In the genomic region with DNA sequence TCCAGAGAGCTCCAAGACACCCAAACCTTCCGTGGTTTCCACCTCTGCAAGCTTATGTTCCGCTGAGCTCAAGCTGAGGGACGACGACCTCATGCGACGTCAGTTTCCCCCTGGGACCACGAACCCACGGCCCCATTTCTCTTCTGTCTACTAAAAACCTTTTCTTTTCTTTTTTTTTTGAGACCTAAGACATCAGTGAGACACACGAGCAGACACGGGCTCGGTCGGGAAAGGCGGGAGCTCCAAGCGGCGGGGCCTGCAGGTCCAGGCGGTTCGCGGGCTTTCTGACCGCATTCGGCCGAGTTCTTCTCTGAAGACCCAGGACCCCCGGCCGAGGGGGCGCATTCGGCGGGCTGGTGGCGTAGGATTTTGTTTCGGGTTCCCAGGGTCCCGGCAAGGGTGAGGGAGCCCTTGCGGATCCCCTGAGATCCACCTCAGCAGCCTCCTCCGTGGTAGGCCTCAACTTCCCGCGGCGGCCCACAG, we compare ENCODE assay signal across 1 cellular context.
A peak's percentile ranks its signal among the peaks of the same experiment; 100 is the strongest.
TF ChIP-seq lines count a peak whose summit lies in the region.

No MANE protein-coding gene starts in this region.

TF ChIP-seq in K562, 482 proteins besides CTCF, POLR2A, EP300 and RAD21 (continued from another document and continues in another):
- TF ChIP-seq, protein P1, sequence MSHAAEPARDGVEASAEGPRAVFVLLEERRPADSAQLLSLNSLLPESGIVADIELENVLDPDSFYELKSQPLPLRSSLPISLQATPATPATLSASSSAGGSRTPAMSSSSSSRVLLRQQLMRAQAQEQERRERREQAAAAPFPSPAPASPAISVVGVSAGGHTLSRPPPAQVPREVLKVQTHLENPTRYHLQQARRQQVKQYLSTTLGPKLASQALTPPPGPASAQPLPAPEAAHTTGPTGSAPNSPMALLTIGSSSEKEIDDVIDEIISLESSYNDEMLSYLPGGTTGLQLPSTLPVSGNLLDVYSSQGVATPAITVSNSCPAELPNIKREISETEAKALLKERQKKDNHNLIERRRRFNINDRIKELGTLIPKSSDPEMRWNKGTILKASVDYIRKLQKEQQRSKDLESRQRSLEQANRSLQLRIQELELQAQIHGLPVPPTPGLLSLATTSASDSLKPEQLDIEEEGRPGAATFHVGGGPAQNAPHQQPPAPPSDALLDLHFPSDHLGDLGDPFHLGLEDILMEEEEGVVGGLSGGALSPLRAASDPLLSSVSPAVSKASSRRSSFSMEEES (CRISPR knock-in tag; IDR thresholded peaks at IDR 0.05), result no peak
- TF ChIP-seq GTF2A2 (tag; IDR thresholded peaks at IDR 0.05), result no peak
- no peak for TF ChIP-seq ZNF347 (CRISPR knock-in tag; IDR thresholded peaks at IDR 0.05; ENCODE audit: low read depth)
- no peak for TF ChIP-seq SMC3 (conservative IDR thresholded peaks at IDR 0.05; ENCODE audit: insufficient read depth, low read depth, low read length)
- no peak for TF ChIP-seq ZNF24 (IDR thresholded peaks at IDR 0.05)
- TF ChIP-seq, protein P2, sequence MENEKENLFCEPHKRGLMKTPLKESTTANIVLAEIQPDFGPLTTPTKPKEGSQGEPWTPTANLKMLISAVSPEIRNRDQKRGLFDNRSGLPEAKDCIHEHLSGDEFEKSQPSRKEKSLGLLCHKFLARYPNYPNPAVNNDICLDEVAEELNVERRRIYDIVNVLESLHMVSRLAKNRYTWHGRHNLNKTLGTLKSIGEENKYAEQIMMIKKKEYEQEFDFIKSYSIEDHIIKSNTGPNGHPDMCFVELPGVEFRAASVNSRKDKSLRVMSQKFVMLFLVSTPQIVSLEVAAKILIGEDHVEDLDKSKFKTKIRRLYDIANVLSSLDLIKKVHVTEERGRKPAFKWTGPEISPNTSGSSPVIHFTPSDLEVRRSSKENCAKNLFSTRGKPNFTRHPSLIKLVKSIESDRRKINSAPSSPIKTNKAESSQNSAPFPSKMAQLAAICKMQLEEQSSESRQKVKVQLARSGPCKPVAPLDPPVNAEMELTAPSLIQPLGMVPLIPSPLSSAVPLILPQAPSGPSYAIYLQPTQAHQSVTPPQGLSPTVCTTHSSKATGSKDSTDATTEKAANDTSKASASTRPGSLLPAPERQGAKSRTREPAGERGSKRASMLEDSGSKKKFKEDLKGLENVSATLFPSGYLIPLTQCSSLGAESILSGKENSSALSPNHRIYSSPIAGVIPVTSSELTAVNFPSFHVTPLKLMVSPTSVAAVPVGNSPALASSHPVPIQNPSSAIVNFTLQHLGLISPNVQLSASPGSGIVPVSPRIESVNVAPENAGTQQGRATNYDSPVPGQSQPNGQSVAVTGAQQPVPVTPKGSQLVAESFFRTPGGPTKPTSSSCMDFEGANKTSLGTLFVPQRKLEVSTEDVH (IDR thresholded peaks at IDR 0.05; ENCODE audit: low read depth, partially characterized antibody), result no peak
- no peak for TF ChIP-seq ZNF274 (IDR thresholded peaks at IDR 0.05; ENCODE audit: borderline replicate concordance, low read depth, low read length)
- TF ChIP-seq NCOR1 (IDR thresholded peaks at IDR 0.05), result no peak
- TF ChIP-seq, protein P3, sequence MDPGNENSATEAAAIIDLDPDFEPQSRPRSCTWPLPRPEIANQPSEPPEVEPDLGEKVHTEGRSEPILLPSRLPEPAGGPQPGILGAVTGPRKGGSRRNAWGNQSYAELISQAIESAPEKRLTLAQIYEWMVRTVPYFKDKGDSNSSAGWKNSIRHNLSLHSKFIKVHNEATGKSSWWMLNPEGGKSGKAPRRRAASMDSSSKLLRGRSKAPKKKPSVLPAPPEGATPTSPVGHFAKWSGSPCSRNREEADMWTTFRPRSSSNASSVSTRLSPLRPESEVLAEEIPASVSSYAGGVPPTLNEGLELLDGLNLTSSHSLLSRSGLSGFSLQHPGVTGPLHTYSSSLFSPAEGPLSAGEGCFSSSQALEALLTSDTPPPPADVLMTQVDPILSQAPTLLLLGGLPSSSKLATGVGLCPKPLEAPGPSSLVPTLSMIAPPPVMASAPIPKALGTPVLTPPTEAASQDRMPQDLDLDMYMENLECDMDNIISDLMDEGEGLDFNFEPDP (CRISPR knock-in tag; IDR thresholded peaks at IDR 0.05), result no peak
- no peak for TF ChIP-seq TSC22D4 (tag; IDR thresholded peaks at IDR 0.05)
- TF ChIP-seq ZNF830 (CRISPR knock-in tag; IDR thresholded peaks at IDR 0.05), result no peak
- TF ChIP-seq, protein P4, sequence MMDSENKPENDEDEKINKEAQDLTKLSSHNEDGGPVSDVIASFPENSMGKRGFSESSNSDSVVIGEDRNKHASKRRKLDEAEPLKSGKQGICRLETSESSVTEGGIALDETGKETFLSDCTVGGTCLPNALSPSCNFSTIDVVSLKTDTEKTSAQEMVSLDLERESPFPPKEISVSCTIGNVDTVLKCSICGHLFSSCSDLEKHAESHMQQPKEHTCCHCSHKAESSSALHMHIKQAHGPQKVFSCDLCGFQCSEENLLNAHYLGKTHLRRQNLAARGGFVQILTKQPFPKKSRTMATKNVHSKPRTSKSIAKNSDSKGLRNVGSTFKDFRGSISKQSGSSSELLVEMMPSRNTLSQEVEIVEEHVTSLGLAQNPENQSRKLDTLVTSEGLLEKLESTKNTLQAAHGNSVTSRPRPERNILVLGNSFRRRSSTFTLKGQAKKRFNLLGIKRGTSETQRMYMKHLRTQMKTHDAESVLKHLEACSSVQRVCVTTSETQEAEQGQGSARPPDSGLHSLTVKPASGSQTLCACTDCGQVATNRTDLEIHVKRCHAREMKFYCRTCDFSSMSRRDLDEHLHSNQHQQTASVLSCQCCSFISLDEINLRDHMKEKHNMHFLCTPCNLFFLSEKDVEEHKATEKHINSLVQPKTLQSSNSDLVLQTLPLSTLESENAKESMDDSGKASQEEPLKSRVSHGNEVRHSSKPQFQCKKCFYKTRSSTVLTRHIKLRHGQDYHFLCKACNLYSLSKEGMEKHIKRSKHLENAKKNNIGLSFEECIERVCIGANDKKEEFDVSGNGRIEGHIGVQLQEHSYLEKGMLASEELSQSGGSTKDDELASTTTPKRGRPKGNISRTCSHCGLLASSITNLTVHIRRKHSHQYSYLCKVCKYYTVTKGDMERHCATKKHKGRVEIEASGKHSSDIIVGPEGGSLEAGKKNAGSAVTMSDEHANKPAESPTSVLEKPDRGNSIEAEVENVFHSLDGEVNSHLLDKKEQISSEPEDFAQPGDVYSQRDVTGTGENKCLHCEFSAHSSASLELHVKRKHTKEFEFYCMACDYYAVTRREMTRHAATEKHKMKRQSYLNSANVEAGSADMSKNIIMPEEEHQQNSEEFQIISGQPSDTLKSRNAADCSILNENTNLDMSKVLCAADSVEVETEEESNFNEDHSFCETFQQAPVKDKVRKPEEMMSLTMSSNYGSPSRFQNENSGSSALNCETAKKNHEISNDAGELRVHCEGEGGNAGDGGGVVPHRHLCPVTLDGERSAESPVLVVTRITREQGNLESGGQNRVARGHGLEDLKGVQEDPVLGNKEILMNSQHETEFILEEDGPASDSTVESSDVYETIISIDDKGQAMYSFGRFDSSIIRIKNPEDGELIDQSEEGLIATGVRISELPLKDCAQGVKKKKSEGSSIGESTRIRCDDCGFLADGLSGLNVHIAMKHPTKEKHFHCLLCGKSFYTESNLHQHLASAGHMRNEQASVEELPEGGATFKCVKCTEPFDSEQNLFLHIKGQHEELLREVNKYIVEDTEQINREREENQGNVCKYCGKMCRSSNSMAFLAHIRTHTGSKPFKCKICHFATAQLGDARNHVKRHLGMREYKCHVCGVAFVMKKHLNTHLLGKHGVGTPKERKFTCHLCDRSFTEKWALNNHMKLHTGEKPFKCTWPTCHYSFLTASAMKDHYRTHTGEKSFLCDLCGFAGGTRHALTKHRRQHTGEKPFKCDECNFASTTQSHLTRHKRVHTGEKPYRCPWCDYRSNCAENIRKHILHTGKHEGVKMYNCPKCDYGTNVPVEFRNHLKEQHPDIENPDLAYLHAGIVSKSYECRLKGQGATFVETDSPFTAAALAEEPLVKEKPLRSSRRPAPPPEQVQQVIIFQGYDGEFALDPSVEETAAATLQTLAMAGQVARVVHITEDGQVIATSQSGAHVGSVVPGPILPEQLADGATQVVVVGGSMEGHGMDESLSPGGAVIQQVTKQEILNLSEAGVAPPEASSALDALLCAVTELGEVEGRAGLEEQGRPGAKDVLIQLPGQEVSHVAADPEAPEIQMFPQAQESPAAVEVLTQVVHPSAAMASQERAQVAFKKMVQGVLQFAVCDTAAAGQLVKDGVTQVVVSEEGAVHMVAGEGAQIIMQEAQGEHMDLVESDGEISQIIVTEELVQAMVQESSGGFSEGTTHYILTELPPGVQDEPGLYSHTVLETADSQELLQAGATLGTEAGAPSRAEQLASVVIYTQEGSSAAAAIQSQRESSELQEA (IDR thresholded peaks at IDR 0.05; ENCODE audit: low read depth), result no peak; the same call in 1 of the 2 replicates
- TF ChIP-seq DDX20 (tag; IDR thresholded peaks at IDR 0.05; ENCODE audit: low read depth), result no peak
- TF ChIP-seq ZNF12 (CRISPR knock-in tag; IDR thresholded peaks at IDR 0.05), result no peak
- TF ChIP-seq TCF3 (CRISPR knock-in tag; IDR thresholded peaks at IDR 0.05), result no peak
- TF ChIP-seq, protein P5, sequence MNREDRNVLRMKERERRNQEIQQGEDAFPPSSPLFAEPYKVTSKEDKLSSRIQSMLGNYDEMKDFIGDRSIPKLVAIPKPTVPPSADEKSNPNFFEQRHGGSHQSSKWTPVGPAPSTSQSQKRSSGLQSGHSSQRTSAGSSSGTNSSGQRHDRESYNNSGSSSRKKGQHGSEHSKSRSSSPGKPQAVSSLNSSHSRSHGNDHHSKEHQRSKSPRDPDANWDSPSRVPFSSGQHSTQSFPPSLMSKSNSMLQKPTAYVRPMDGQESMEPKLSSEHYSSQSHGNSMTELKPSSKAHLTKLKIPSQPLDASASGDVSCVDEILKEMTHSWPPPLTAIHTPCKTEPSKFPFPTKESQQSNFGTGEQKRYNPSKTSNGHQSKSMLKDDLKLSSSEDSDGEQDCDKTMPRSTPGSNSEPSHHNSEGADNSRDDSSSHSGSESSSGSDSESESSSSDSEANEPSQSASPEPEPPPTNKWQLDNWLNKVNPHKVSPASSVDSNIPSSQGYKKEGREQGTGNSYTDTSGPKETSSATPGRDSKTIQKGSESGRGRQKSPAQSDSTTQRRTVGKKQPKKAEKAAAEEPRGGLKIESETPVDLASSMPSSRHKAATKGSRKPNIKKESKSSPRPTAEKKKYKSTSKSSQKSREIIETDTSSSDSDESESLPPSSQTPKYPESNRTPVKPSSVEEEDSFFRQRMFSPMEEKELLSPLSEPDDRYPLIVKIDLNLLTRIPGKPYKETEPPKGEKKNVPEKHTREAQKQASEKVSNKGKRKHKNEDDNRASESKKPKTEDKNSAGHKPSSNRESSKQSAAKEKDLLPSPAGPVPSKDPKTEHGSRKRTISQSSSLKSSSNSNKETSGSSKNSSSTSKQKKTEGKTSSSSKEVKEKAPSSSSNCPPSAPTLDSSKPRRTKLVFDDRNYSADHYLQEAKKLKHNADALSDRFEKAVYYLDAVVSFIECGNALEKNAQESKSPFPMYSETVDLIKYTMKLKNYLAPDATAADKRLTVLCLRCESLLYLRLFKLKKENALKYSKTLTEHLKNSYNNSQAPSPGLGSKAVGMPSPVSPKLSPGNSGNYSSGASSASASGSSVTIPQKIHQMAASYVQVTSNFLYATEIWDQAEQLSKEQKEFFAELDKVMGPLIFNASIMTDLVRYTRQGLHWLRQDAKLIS (CRISPR knock-in tag; IDR thresholded peaks at IDR 0.05), result no peak
- no peak for TF ChIP-seq TBL1XR1 (IDR thresholded peaks at IDR 0.05; ENCODE audit: low read length in 2 of 2)
- TF ChIP-seq MAZ (CRISPR knock-in tag; conservative IDR thresholded peaks at IDR 0.05 in 1 of 2, IDR thresholded peaks at IDR 0.05 in 1 of 2), result no peak
- no peak for TF ChIP-seq KLF13 (tag; IDR thresholded peaks at IDR 0.05; ENCODE audit: borderline replicate concordance, low read depth)
- TF ChIP-seq ZNF282 (CRISPR knock-in tag; IDR thresholded peaks at IDR 0.05), result 0 out of 2 replicates have a peak, but pooled peaks have one; percentile 71
- TF ChIP-seq PURB (CRISPR knock-in tag; IDR thresholded peaks at IDR 0.05; ENCODE audit: low read depth), result no peak
- TF ChIP-seq SRSF7 (optimal IDR thresholded peaks at IDR 0.05; ENCODE audit: low read depth, low read length), result no peak
- no peak for TF ChIP-seq RBM34 (IDR thresholded peaks at IDR 0.05; ENCODE audit: borderline replicate concordance, insufficient read depth, low read length)
- TF ChIP-seq ILK (tag; IDR thresholded peaks at IDR 0.05; ENCODE audit: borderline replicate concordance, low read depth), result no peak
- no peak; the same call in 1 of the 2 replicates for TF ChIP-seq ZNF431 (CRISPR knock-in tag; IDR thresholded peaks at IDR 0.05)
- TF ChIP-seq, protein P6, sequence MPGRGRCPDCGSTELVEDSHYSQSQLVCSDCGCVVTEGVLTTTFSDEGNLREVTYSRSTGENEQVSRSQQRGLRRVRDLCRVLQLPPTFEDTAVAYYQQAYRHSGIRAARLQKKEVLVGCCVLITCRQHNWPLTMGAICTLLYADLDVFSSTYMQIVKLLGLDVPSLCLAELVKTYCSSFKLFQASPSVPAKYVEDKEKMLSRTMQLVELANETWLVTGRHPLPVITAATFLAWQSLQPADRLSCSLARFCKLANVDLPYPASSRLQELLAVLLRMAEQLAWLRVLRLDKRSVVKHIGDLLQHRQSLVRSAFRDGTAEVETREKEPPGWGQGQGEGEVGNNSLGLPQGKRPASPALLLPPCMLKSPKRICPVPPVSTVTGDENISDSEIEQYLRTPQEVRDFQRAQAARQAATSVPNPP (IDR thresholded peaks at IDR 0.05; ENCODE audit: borderline replicate concordance, insufficient read depth, insufficient read length), result no peak
- TF ChIP-seq, protein P7, sequence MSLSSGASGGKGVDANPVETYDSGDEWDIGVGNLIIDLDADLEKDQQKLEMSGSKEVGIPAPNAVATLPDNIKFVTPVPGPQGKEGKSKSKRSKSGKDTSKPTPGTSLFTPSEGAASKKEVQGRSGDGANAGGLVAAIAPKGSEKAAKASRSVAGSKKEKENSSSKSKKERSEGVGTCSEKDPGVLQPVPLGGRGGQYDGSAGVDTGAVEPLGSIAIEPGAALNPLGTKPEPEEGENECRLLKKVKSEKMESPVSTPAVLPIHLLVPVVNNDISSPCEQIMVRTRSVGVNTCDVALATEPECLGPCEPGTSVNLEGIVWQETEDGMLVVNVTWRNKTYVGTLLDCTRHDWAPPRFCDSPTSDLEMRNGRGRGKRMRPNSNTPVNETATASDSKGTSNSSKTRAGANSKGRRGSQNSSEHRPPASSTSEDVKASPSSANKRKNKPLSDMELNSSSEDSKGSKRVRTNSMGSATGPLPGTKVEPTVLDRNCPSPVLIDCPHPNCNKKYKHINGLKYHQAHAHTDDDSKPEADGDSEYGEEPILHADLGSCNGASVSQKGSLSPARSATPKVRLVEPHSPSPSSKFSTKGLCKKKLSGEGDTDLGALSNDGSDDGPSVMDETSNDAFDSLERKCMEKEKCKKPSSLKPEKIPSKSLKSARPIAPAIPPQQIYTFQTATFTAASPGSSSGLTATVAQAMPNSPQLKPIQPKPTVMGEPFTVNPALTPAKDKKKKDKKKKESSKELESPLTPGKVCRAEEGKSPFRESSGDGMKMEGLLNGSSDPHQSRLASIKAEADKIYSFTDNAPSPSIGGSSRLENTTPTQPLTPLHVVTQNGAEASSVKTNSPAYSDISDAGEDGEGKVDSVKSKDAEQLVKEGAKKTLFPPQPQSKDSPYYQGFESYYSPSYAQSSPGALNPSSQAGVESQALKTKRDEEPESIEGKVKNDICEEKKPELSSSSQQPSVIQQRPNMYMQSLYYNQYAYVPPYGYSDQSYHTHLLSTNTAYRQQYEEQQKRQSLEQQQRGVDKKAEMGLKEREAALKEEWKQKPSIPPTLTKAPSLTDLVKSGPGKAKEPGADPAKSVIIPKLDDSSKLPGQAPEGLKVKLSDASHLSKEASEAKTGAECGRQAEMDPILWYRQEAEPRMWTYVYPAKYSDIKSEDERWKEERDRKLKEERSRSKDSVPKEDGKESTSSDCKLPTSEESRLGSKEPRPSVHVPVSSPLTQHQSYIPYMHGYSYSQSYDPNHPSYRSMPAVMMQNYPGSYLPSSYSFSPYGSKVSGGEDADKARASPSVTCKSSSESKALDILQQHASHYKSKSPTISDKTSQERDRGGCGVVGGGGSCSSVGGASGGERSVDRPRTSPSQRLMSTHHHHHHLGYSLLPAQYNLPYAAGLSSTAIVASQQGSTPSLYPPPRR (CRISPR knock-in tag; IDR thresholded peaks at IDR 0.05; ENCODE audit: borderline replicate concordance), result no peak
